13 cellular contexts compared by ENCODE assay signal in genomic region chr2:237490009-237490804, GRCh38. TPM values are rescaled to one million over a fixed set of nuclear protein-coding genes. Genes with fewer than 3 reads are reported as not detected.
DNase-seq lines count a peak whose midpoint lies in the region; ATAC-seq and TF ChIP-seq lines count a peak whose summit lies in the region.
"Had no signal": no experiment of that assay in that cellular context is flagged by ENCODE, and none has a peak within 500 bp of the region (broad histone marks: within the 10 kb centered on the region; RNA-seq: fewer than 3 reads in every experiment).

No MANE protein-coding gene starts in this region.

- no peaks in the 10 kb centered on the region for H3K9me2 ChIP-seq in GM23248 (ENCODE audit: insufficient read depth)

- H4K20me1 ChIP-seq in GM23248 (ENCODE audit: insufficient read depth): no peaks in the 10 kb centered on the region

- H3F3A ChIP-seq in GM23248 (ENCODE audit: insufficient read depth): peaks cover 8% of the 10 kb centered on the region; the same call in 1 of the 2 replicates

- H3K27ac ChIP-seq in GM23248: no peak overlapping the region
- H3K27ac ChIP-seq in RWPE1: peak overlapping the region; percentile 74
- peak overlapping the region; percentile 60 for H3K27ac ChIP-seq in parathyroid adenoma
- H3K27ac ChIP-seq: cardiac muscle cell had no signal

- intact Hi-C loops in left ventricle myocardium superior (cut with micrococcal nuclease): no loop called here

- H3K27me3 ChIP-seq in GM23248 (replicated peaks; ENCODE audit: insufficient read depth) (no peaks in the 10 kb centered on the region), parathyroid adenoma (ENCODE audit: control insufficient read depth, insufficient read depth, low read length) (no peaks in the 10 kb centered on the region)

- DNase-seq in GM23248 (no peak), RWPE1 (ENCODE audit: low spot score) (peak; percentile 61), left ventricle myocardium superior (no peak), SHP77 (lab: John Stamatoyannopoulos, UW) (no peak), HEK293T (ENCODE audit: extremely low spot score) (no peak)
- no peak for DNase-seq in stimulated activated naive CD8-positive, alpha-beta T cell treated with anti-CD3 and anti-CD28 coated beads, Interleukin-15, amount 100 ng/mL, for 72 hours
- DNase-seq: activated B cell treated with CpG ODN at 0.5 μM for 24 hours; activated T-cell treated with anti-CD3 and anti-CD28 coated beads, Interleukin-2, amount 50 U/mL, for 72 hours; CD4-positive, CD25-positive, alpha-beta regulatory T cell had no signal

- H2AFZ ChIP-seq in GM23248: no peak overlapping the region
- peak overlapping the region; percentile 61 for H2AFZ ChIP-seq in parathyroid adenoma

- H3K27ac Mint-ChIP-seq in stimulated activated naive CD8-positive, alpha-beta T cell treated with anti-CD3 and anti-CD28 coated beads, Interleukin-15, amount 100 ng/mL, for 72 hours: no peak overlapping the region
- H3K27ac Mint-ChIP-seq: activated B cell treated with CpG ODN at 0.5 μM for 24 hours; activated T-cell treated with anti-CD3 and anti-CD28 coated beads, Interleukin-2, amount 50 U/mL, for 72 hours; CD4-positive, CD25-positive, alpha-beta regulatory T cell had no signal

- no peaks in the 10 kb centered on the region for H3K36me3 ChIP-seq in GM23248 (ENCODE audit: low read depth)
- H3K36me3 ChIP-seq in parathyroid adenoma (ENCODE audit: control insufficient read depth, insufficient read depth, low read length): no peaks in the 10 kb centered on the region
- H3K36me3 ChIP-seq: cardiac muscle cell had no signal

- CTCF ChIA-PET in RWPE1 (lab: Yijun Ruan, JAX): interaction anchor here (0.6 to 1.4 kb wide), 4 partner anchors 16 to 71 kb away, joined by 3 to 5 read pairs (median 4); no protein-coding TSS in a partner anchor
- CTCF ChIA-PET in HEK293T (lab: Yijun Ruan, JAX): no interaction called here

- peaks cover 25% of the 10 kb centered on the region for H3K79me2 ChIP-seq in GM23248 (ENCODE audit: insufficient read depth)
- H3K79me2 ChIP-seq in parathyroid adenoma: no peaks in the 10 kb centered on the region

- H3K9me3 ChIP-seq in GM23248 (ENCODE audit: low read depth) (no peaks in the 10 kb centered on the region), parathyroid adenoma (ENCODE audit: control insufficient read depth, low read length) (no peaks in the 10 kb centered on the region)

- H3K4me1 ChIP-seq in GM23248 (ENCODE audit: insufficient read depth): peaks cover 17% of the 10 kb centered on the region
- peaks cover 7% of the 10 kb centered on the region for H3K4me1 ChIP-seq in parathyroid adenoma

- POLR2A ChIA-PET in RWPE1 (lab: Yijun Ruan, JAX; ENCODE audit: low non-redundant PET) (no interaction called here), HEK293T (lab: Yijun Ruan, JAX) (no interaction called here)

- TF ChIP-seq CTCF in RWPE1 (conservative IDR thresholded peaks at IDR 0.05; ENCODE audit: low read depth) (no peak), parathyroid adenoma (IDR thresholded peaks at IDR 0.05) (no peak)

- peak overlapping the region; percentile 40 for H3K4me2 ChIP-seq in GM23248 (ENCODE audit: unreplicated experiment)
- H3K4me2 ChIP-seq in parathyroid adenoma (ENCODE audit: low read length): peak overlapping the region; percentile 19

- H3K4me3 ChIP-seq in GM23248 (no peak overlapping the region), parathyroid adenoma (ENCODE audit: low read depth, low read length) (peak overlapping the region; percentile 8)
- H3K4me3 ChIP-seq: cardiac muscle cell had no signal

- ATAC-seq in left ventricle myocardium superior: peak; percentile 9
- ATAC-seq in GM18520 (IDR thresholded peaks at IDR 0.05; ENCODE audit: unreplicated experiment): no peak
- no peak for ATAC-seq in stimulated activated naive CD8-positive, alpha-beta T cell treated with anti-CD3 and anti-CD28 coated beads, Interleukin-15, amount 100 ng/mL, for 72 hours
- ATAC-seq: activated T-cell treated with anti-CD3 and anti-CD28 coated beads, Interleukin-2, amount 50 U/mL, for 72 hours had no signal

- H3K9me3 Mint-ChIP-seq in stimulated activated naive CD8-positive, alpha-beta T cell treated with anti-CD3 and anti-CD28 coated beads, Interleukin-15, amount 100 ng/mL, for 72 hours: peaks cover 14 to 23% of the 10 kb centered on the region in 2 donors

- peaks cover 5% of the 10 kb centered on the region for H3K4me1 Mint-ChIP-seq in stimulated activated naive CD8-positive, alpha-beta T cell treated with anti-CD3 and anti-CD28 coated beads, Interleukin-15, amount 100 ng/mL, for 72 hours
- H3K4me1 Mint-ChIP-seq: activated B cell treated with CpG ODN at 0.5 μM for 24 hours had no signal

- H3K9ac ChIP-seq in GM23248 (no peak overlapping the region), parathyroid adenoma (no peak overlapping the region)

- 85 to 88% methylated on average over 7 to 8 of the region's 8 CpGs for WGBS in GM23248 (ENCODE audit: low coverage in 1 of 2, low lambda C conversion rate in 2 of 2, missing lambda C conversion rate in 2 of 2), 2 experiments

- in situ Hi-C loops in GM23248 (cut with MboI): no loop called here

- H3K27me3 Mint-ChIP-seq in stimulated activated naive CD8-positive, alpha-beta T cell treated with anti-CD3 and anti-CD28 coated beads, Interleukin-15, amount 100 ng/mL, for 72 hours: peaks cover 75% of the 10 kb centered on the region

- no peak overlapping the region for H3K4me3 Mint-ChIP-seq in stimulated activated naive CD8-positive, alpha-beta T cell treated with anti-CD3 and anti-CD28 coated beads, Interleukin-15, amount 100 ng/mL, for 72 hours
- H3K4me3 Mint-ChIP-seq: activated B cell treated with CpG ODN at 0.5 μM for 24 hours; activated T-cell treated with anti-CD3 and anti-CD28 coated beads, Interleukin-2, amount 50 U/mL, for 72 hours; CD4-positive, CD25-positive, alpha-beta regulatory T cell had no signal

TF ChIP-seq in HEK293T, 16 proteins besides CTCF, POLR2A, EP300 and RAD21:
- TF ChIP-seq PKNOX1 (IDR thresholded peaks at IDR 0.05): no peak
- TF ChIP-seq HDGF (IDR thresholded peaks at IDR 0.05; ENCODE audit: borderline replicate concordance): no peak
- no peak for TF ChIP-seq ZNF384 (IDR thresholded peaks at IDR 0.05)
- no peak for TF ChIP-seq LEF1 (IDR thresholded peaks at IDR 0.05; ENCODE audit: borderline replicate concordance)

RNA-seq across cellular contexts. Expression of gene MLPH, which starts 3.2 kb away (rescaled TPM):
- 4.7 and 8.1 TPM in 2 replicates for total RNA-seq in GM23248 (2014; rRNA removed; shearing (Covaris generic))
- 10.8 and 14.9 TPM in 2 replicates for polyA plus RNA-seq in GM23248 (2016; fragmentation: Nextera tagmentation; extraction: Ambion mirVana)
- total RNA-seq in left ventricle myocardium superior: 88.9 TPM
- total RNA-seq: activated B cell treated with CpG ODN at 0.5 μM for 24 hours, mononuclear cell had no signal
- polyA plus RNA-seq: CD4-positive, CD25-positive, alpha-beta regulatory T cell had no signal
